Comparison of ENCODE assay signal across 8 cellular contexts in genomic region chr11:93652161-93652597, GRCh38. TPM values are rescaled to one million over a fixed set of nuclear protein-coding genes. Genes with fewer than 3 reads are reported as not detected.
A peak's percentile ranks its signal among the peaks of the same experiment; 100 is the strongest.
DNase-seq lines count a peak whose midpoint lies in the region; ATAC-seq and TF ChIP-seq lines count a peak whose summit lies in the region.
"Had no signal": no experiment of that assay in that cellular context is flagged by ENCODE, and none has a peak within 500 bp of the region (broad histone marks: within the 10 kb centered on the region; RNA-seq: fewer than 3 reads in every experiment).

No MANE protein-coding gene starts in this region.

- ATAC-seq in memory B cell (ENCODE audit: low read depth) (no peak), HG02870 (IDR thresholded peaks at IDR 0.05; ENCODE audit: unreplicated experiment) (no peak)

- DNase-seq in D341Med (ENCODE audit: low spot score) (peak; percentile 40), GM20000 (ENCODE audit: low spot score) (peak; percentile 18), Peyer's patch (peak in 1 of 3 donors; percentile 55), memory B cell (ENCODE audit: low spot score in 2 of 2) (peak; percentile 36 to 37)
- peak; percentile 35 for DNase-seq in central memory CD4-positive, alpha-beta T cell
- no peak for DNase-seq in effector memory CD4-positive, alpha-beta T cell

- H3K36me3 ChIP-seq in Peyer's patch: no peaks in the 10 kb centered on the region
- H3K36me3 ChIP-seq in effector memory CD4-positive, alpha-beta T cell (ENCODE audit: control insufficient read depth, insufficient read depth, low read length): no peaks in the 10 kb centered on the region

- H3K27ac ChIP-seq in Peyer's patch: no peak overlapping the region
- H3K27ac ChIP-seq in effector memory CD4-positive, alpha-beta T cell (ENCODE audit: insufficient read depth, low read length, poor library complexity, severe bottlenecking): no peak overlapping the region
- H3K27ac ChIP-seq: skin epidermis had no signal

- no peak overlapping the region for H3K4me3 ChIP-seq in Peyer's patch
- H3K4me3 ChIP-seq in effector memory CD4-positive, alpha-beta T cell (ENCODE audit: insufficient read depth, low read depth, low read length, poor library complexity, severe bottlenecking): no peak overlapping the region
- H3K4me3 ChIP-seq: skin epidermis had no signal

- no peak overlapping the region for H3K27ac Mint-ChIP-seq in memory B cell

- no peaks in the 10 kb centered on the region for H3K4me1 ChIP-seq in Peyer's patch
- H3K4me1 ChIP-seq in effector memory CD4-positive, alpha-beta T cell (ENCODE audit: control insufficient read depth, insufficient read depth, low read length, poor library complexity, severe bottlenecking): no peaks in the 10 kb centered on the region

- peaks cover 13% of the 10 kb centered on the region for H3K27me3 Mint-ChIP-seq in memory B cell

- no peaks in the 10 kb centered on the region for H3K27me3 ChIP-seq in Peyer's patch
- no peaks in the 10 kb centered on the region for H3K27me3 ChIP-seq in effector memory CD4-positive, alpha-beta T cell (replicated peaks; ENCODE audit: control insufficient read depth, insufficient read depth, low read length, poor library complexity, severe bottlenecking)

- no peak for TF ChIP-seq POLR2A in Peyer's patch (IDR thresholded peaks at IDR 0.05)

- no peak overlapping the region for H3K4me3 Mint-ChIP-seq in memory B cell

- H3K9me3 Mint-ChIP-seq in memory B cell: no peaks in the 10 kb centered on the region

- no peaks in the 10 kb centered on the region for H3K36me3 Mint-ChIP-seq in memory B cell

- no peaks in the 10 kb centered on the region for H3K4me1 Mint-ChIP-seq in memory B cell

- H3K9me3 ChIP-seq in Peyer's patch: no peaks in the 10 kb centered on the region
- H3K9me3 ChIP-seq in effector memory CD4-positive, alpha-beta T cell (ENCODE audit: control insufficient read depth, low read length): no peaks in the 10 kb centered on the region

- peak; percentile 66 for TF ChIP-seq CTCF in GM20000 (IDR thresholded peaks at IDR 0.05; ENCODE audit: extremely low read depth, missing control alignments)
- TF ChIP-seq CTCF in Peyer's patch (IDR thresholded peaks at IDR 0.05): peak; percentile 72 to 90 (median 75)

RNA-seq across cellular contexts. Expression of gene CEP295, which starts 9.3 kb away (rescaled TPM):
- 10 to 100 TPM; 14.2 to 50.3 (median 17.8) TPM for total RNA-seq in Peyer's patch

Comparison
In these comparisons a context has a peak if more than half of its experiments do, and no peak if none do; other contexts are left out.
1. DNase-seq: peak in D341Med (single experiment), GM20000 (single experiment), central memory CD4-positive, alpha-beta T cell (single experiment) and memory B cell (2 of 2); none in effector memory CD4-positive, alpha-beta T cell (0 of 3).